ENCODE assay signal across 13 cellular contexts in the genomic region with DNA sequence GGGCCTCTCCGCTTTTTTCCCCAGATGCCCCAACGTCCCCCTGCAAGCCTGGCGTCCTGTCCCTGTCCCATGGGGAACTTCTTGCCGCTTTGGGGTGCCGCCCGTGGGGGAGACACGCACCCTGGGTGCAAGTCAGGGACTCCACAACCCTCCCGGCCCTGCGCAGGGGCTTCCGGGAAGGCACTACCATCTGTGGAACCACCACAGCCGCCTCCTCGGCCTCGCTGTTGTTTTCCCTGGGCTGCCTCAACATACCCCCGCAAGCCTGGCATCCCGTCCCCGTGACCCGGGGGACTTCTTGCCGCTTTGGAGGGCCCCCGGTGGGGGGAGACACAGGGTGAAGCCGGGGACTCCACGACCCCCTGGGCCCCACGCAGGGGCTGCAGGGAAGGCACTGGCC.
DNase-seq lines count a peak whose midpoint lies in the region; ATAC-seq and TF ChIP-seq lines count a peak whose summit lies in the region.
"Had no signal": no experiment of that assay in that cellular context is flagged by ENCODE, and none has a peak within 500 bp of the region (broad histone marks: within the 10 kb centered on the region; RNA-seq: fewer than 3 reads in every experiment).

No MANE protein-coding gene starts in this region.

- H3K4me3 ChIP-seq in H7 (ENCODE audit: insufficient read depth, low read depth, low read length) (no peak overlapping the region), RWPE2 (ENCODE audit: severe bottlenecking) (no peak overlapping the region), testis (peak overlapping the region; percentile 44 to 55)
- H3K4me3 ChIP-seq: A549, GM12878, HAP-1 had no signal

- H3K36me3 ChIP-seq in H7 (replicated peaks; ENCODE audit: control insufficient read depth, insufficient read depth, low read length) (no peaks in the 10 kb centered on the region), RWPE2 (ENCODE audit: low read depth) (no peaks in the 10 kb centered on the region), testis (ENCODE audit: low read depth, missing control alignments) (no peaks in the 10 kb centered on the region)
- H3K36me3 ChIP-seq: BE2C, HAP-1 had no signal

- ATAC-seq in RWPE2 (ENCODE audit: low read depth), result no peak
- ATAC-seq in left lobe of liver, result no peak
- no peak for ATAC-seq in HG03442 (IDR thresholded peaks at IDR 0.05; ENCODE audit: unreplicated experiment)
- ATAC-seq: A549, GM12878 had no signal

- H3K27ac ChIP-seq in RWPE2 (ENCODE audit: poor library complexity, severe bottlenecking), result no peak overlapping the region
- no peak overlapping the region for H3K27ac ChIP-seq in testis
- H3K27ac ChIP-seq: A549, C4-2B had no signal

- intact Hi-C loops in testis (cut with DNase I; ENCODE audit: low total_unique reads), result no loop called here

- DNase-seq in H7, result peak; percentile 17
- DNase-seq in RWPE2 (ENCODE audit: low spot score), result peak; percentile 30
- DNase-seq in left lobe of liver (ENCODE audit: low spot score), result peak; percentile 40
- DNase-seq in testis, result no peak
- no peak for DNase-seq in T-helper 1 cell
- DNase-seq: BE2C, DMS79, GOT3 had no signal

- no peaks in the 10 kb centered on the region for H3K4me1 ChIP-seq in RWPE2 (ENCODE audit: insufficient read depth, poor library complexity, severe bottlenecking)
- H3K4me1 ChIP-seq in testis, result no peaks in the 10 kb centered on the region
- H3K4me1 ChIP-seq: A549, BE2C, HAP-1 had no signal

- no peaks in the 10 kb centered on the region for H3K9me3 ChIP-seq in RWPE2 (ENCODE audit: severe bottlenecking)
- no peaks in the 10 kb centered on the region for H3K9me3 ChIP-seq in testis
- H3K9me3 ChIP-seq: A549, BE2C, HAP-1 had no signal

- 66 to 67% methylated on average over 17 to 22 of the region's 22 CpGs for WGBS in testis, 2 donors

- no peak for TF ChIP-seq POLR2A in testis (IDR thresholded peaks at IDR 0.05)

- H3K27me3 ChIP-seq in H7 (ENCODE audit: control insufficient read depth, insufficient read depth, low read length) (no peaks in the 10 kb centered on the region), RWPE2 (ENCODE audit: insufficient read depth, poor library complexity, severe bottlenecking) (no peaks in the 10 kb centered on the region), testis (no peaks in the 10 kb centered on the region)
- H3K27me3 ChIP-seq: BE2C had no signal

- TF ChIP-seq CTCF in RWPE2 (IDR thresholded peaks at IDR 0.05; ENCODE audit: poor library complexity, severe bottlenecking) (no peak), testis (IDR thresholded peaks at IDR 0.05) (no peak)

Comparison
In these comparisons a context has a peak if more than half of its experiments do, and no peak if none do; other contexts are left out.
1. DNase-seq: peak in H7 (single experiment), RWPE2 (single experiment) and left lobe of liver (single experiment); none in testis (single experiment) and T-helper 1 cell (0 of 5).
2. H3K4me3 ChIP-seq: peak in testis (2 of 2); none in H7 (single experiment) and RWPE2 (single experiment).